8 cellular contexts compared by ENCODE assay signal in genomic region chr5:18744441-18744840, GRCh38.
DNase-seq lines count a peak whose midpoint lies in the region; ATAC-seq and TF ChIP-seq lines count a peak whose summit lies in the region.

No MANE protein-coding gene starts in this region.

- peaks cover 67% of the 10 kb centered on the region for H3K4me1 Mint-ChIP-seq in activated T-cell treated with anti-CD3 and anti-CD28 coated beads, Interleukin-2, amount 50 U/mL, for 4 hours (ENCODE audit: low read depth)
- peaks cover 60% of the 10 kb centered on the region for H3K4me1 Mint-ChIP-seq in activated CD8-positive, alpha-beta T cell treated with anti-CD3 and anti-CD28 coated beads for 36 hours (ENCODE audit: low read depth)
- H3K4me1 Mint-ChIP-seq in stimulated activated naive B cell treated with anti-CD40 and anti-IgM and Interleukin-4, amounts not matched to agents 10 μg/mL and 1 μg/mL and 100 μg/mL, for 72 hours, result peaks cover 23 to 55% of the 10 kb centered on the region in 2 donors

- peak overlapping the region; percentile 88 for H3K27ac Mint-ChIP-seq in activated CD8-positive, alpha-beta T cell treated with anti-CD3 and anti-CD28 coated beads for 36 hours
- peak overlapping the region; percentile 98 for H3K27ac Mint-ChIP-seq in stimulated activated naive B cell treated with anti-CD40 and anti-IgM and Interleukin-4, amounts not matched to agents 10 μg/mL and 1 μg/mL and 100 μg/mL, for 72 hours

- no peak for ATAC-seq in activated T-cell treated with anti-CD3 and anti-CD28 coated beads, Interleukin-2, amount 50 U/mL, for 4 hours
- ATAC-seq in HG03175 (IDR thresholded peaks at IDR 0.05; ENCODE audit: unreplicated experiment) (peak; percentile 5), HG03108 (IDR thresholded peaks at IDR 0.05; ENCODE audit: unreplicated experiment) (no peak)
- ATAC-seq in activated CD8-positive, alpha-beta T cell treated with anti-CD3 and anti-CD28 coated beads for 36 hours, result peak; percentile 45
- ATAC-seq in stimulated activated naive B cell treated with anti-CD40 and anti-IgM and Interleukin-4, amounts not matched to agents 10 μg/mL and 1 μg/mL and 100 μg/mL, for 72 hours (replicated peaks), result peak in 1 of 2 donors; percentile 18

- H3K4me3 Mint-ChIP-seq in activated T-cell treated with anti-CD3 and anti-CD28 coated beads, Interleukin-2, amount 50 U/mL, for 4 hours, result peak overlapping the region; percentile 90
- peak overlapping the region; percentile 87 for H3K4me3 Mint-ChIP-seq in activated CD8-positive, alpha-beta T cell treated with anti-CD3 and anti-CD28 coated beads for 36 hours
- peak overlapping the region; percentile 88 to 89 for H3K4me3 Mint-ChIP-seq in stimulated activated naive B cell treated with anti-CD40 and anti-IgM and Interleukin-4, amounts not matched to agents 10 μg/mL and 1 μg/mL and 100 μg/mL, for 72 hours

- H3K27me3 Mint-ChIP-seq in activated T-cell treated with anti-CD3 and anti-CD28 coated beads, Interleukin-2, amount 50 U/mL, for 4 hours (ENCODE audit: low read depth), result no peaks in the 10 kb centered on the region
- H3K27me3 Mint-ChIP-seq in activated CD8-positive, alpha-beta T cell treated with anti-CD3 and anti-CD28 coated beads for 36 hours, result no peaks in the 10 kb centered on the region
- no peaks in the 10 kb centered on the region for H3K27me3 Mint-ChIP-seq in stimulated activated naive B cell treated with anti-CD40 and anti-IgM and Interleukin-4, amounts not matched to agents 10 μg/mL and 1 μg/mL and 100 μg/mL, for 72 hours

- no peak for DNase-seq in activated T-cell treated with anti-CD3 and anti-CD28 coated beads, Interleukin-2, amount 50 U/mL, for 4 hours
- DNase-seq in activated T-cell treated with anti-CD3 and anti-CD28 coated beads for 4 hours (no peak), NCI-H345 (lab: John Stamatoyannopoulos, UW) (no peak), islet precursor cell (no peak)
- peak; percentile 38 for DNase-seq in activated CD8-positive, alpha-beta T cell treated with anti-CD3 and anti-CD28 coated beads for 36 hours
- DNase-seq in stimulated activated naive B cell treated with anti-CD40 and anti-IgM and Interleukin-4, amounts not matched to agents 10 μg/mL and 1 μg/mL and 100 μg/mL, for 72 hours, result no peak

- CTCF ChIA-PET in activated CD8-positive, alpha-beta T cell treated with anti-CD3 and anti-CD28 coated beads for 36 hours (lab: Charles Lee), result no interaction called here

- intact Hi-C loops in activated CD8-positive, alpha-beta T cell treated with anti-CD3 and anti-CD28 coated beads for 36 hours (cut with micrococcal nuclease), result no loop called here

- H3K36me3 Mint-ChIP-seq in activated T-cell treated with anti-CD3 and anti-CD28 coated beads, Interleukin-2, amount 50 U/mL, for 4 hours (ENCODE audit: insufficient read depth), result peaks cover 9% of the 10 kb centered on the region
- peaks cover 32% of the 10 kb centered on the region for H3K36me3 Mint-ChIP-seq in activated CD8-positive, alpha-beta T cell treated with anti-CD3 and anti-CD28 coated beads for 36 hours (ENCODE audit: low read depth)
- peaks cover 1 to 27% of the 10 kb centered on the region in 2 donors for H3K36me3 Mint-ChIP-seq in stimulated activated naive B cell treated with anti-CD40 and anti-IgM and Interleukin-4, amounts not matched to agents 10 μg/mL and 1 μg/mL and 100 μg/mL, for 72 hours

- H3K9me3 Mint-ChIP-seq in activated T-cell treated with anti-CD3 and anti-CD28 coated beads, Interleukin-2, amount 50 U/mL, for 4 hours, result peaks cover 3% of the 10 kb centered on the region
- H3K9me3 Mint-ChIP-seq in activated CD8-positive, alpha-beta T cell treated with anti-CD3 and anti-CD28 coated beads for 36 hours, result peaks cover 12% of the 10 kb centered on the region
- H3K9me3 Mint-ChIP-seq in stimulated activated naive B cell treated with anti-CD40 and anti-IgM and Interleukin-4, amounts not matched to agents 10 μg/mL and 1 μg/mL and 100 μg/mL, for 72 hours, result peaks cover 8 to 9% of the 10 kb centered on the region in 2 donors

- POLR2A ChIA-PET in activated CD8-positive, alpha-beta T cell treated with anti-CD3 and anti-CD28 coated beads for 36 hours (lab: Charles Lee), result no interaction called here

- TF ChIP-seq CTCF in activated CD8-positive, alpha-beta T cell treated with anti-CD3 and anti-CD28 coated beads for 36 hours (IDR thresholded peaks at IDR 0.05), result no peak

Comparison
In these comparisons a context has a peak if more than half of its experiments do, and no peak if none do; other contexts are left out.
1. ATAC-seq: peak in HG03175 (single experiment) and activated CD8-positive, alpha-beta T cell treated with anti-CD3 and anti-CD28 coated beads for 36 hours (single experiment); none in activated T-cell treated with anti-CD3 and anti-CD28 coated beads, Interleukin-2, amount 50 U/mL, for 4 hours (0 of 2) and HG03108 (single experiment).
2. Peak in every context shown above with its lines, with median percentiles within 50 percentile points of each other: H3K4me3 Mint-ChIP-seq.